Comparison of ENCODE assay signal across 1 cellular context in the genomic region with DNA sequence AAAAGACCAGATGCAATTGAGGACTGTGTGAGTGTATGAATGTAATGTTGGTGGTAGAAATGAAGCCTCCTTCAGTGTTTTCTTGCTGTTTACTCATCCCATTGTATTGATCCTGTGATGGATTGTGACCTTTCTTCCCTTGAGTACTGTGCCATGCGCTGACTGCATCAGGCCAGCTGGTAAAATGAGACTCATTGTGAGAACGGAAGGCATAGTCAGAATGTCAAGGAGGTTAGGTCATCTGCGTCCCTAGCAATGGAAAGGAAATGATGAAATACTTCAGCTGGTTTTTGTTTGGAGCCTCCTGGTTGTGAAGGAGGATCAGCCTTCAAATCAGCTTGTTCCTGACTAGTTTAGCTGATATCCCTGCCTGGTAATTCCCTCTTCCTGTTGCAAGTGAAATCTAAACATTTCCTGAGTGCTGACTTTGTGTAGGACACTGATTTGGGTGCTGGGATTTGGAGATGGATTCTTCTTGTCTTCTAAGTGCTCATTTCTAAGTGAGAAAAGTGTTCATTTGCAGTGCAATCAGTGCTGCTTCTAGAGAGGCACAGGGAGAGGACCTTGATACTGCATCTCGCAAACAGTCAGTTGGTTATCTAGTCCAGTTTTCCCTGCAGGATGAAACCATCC.
TF ChIP-seq lines count a peak whose summit lies in the region.

No MANE protein-coding gene starts in this region.

TF ChIP-seq in HEK293, 187 proteins besides CTCF, POLR2A, EP300 and RAD21 (continued from another document and continues in another):
- TF ChIP-seq, protein P1, sequence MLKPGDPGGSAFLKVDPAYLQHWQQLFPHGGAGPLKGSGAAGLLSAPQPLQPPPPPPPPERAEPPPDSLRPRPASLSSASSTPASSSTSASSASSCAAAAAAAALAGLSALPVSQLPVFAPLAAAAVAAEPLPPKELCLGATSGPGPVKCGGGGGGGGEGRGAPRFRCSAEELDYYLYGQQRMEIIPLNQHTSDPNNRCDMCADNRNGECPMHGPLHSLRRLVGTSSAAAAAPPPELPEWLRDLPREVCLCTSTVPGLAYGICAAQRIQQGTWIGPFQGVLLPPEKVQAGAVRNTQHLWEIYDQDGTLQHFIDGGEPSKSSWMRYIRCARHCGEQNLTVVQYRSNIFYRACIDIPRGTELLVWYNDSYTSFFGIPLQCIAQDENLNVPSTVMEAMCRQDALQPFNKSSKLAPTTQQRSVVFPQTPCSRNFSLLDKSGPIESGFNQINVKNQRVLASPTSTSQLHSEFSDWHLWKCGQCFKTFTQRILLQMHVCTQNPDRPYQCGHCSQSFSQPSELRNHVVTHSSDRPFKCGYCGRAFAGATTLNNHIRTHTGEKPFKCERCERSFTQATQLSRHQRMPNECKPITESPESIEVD (tag by site-specific recombination; IDR thresholded peaks at IDR 0.05), result no peak
- TF ChIP-seq, protein P2, sequence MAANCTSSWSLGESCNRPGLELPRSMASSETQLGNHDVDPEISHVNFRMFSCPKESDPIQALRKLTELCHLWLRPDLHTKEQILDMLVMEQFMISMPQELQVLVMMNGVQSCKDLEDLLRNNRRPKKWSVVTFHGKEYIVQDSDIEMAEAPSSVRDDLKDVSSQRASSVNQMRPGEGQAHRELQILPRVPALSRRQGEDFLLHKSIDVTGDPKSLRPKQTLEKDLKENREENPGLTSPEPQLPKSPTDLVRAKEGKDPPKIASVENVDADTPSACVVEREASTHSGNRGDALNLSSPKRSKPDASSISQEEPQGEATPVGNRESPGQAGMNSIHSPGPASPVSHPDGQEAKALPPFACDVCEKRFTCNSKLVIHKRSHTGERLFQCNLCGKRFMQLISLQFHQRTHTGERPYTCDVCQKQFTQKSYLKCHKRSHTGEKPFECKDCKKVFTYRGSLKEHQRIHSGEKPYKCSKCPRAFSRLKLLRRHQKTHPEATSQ (tag by site-specific recombination; IDR thresholded peaks at IDR 0.05), result no peak
- TF ChIP-seq ZNF274 (IDR thresholded peaks at IDR 0.05; ENCODE audit: low read length), result no peak
- TF ChIP-seq ZNF274 (tag by site-specific recombination; IDR thresholded peaks at IDR 0.05; ENCODE audit: borderline replicate concordance), result no peak
- TF ChIP-seq ZNF175 (tag by site-specific recombination; IDR thresholded peaks at IDR 0.05), result no peak
- TF ChIP-seq, protein P3, sequence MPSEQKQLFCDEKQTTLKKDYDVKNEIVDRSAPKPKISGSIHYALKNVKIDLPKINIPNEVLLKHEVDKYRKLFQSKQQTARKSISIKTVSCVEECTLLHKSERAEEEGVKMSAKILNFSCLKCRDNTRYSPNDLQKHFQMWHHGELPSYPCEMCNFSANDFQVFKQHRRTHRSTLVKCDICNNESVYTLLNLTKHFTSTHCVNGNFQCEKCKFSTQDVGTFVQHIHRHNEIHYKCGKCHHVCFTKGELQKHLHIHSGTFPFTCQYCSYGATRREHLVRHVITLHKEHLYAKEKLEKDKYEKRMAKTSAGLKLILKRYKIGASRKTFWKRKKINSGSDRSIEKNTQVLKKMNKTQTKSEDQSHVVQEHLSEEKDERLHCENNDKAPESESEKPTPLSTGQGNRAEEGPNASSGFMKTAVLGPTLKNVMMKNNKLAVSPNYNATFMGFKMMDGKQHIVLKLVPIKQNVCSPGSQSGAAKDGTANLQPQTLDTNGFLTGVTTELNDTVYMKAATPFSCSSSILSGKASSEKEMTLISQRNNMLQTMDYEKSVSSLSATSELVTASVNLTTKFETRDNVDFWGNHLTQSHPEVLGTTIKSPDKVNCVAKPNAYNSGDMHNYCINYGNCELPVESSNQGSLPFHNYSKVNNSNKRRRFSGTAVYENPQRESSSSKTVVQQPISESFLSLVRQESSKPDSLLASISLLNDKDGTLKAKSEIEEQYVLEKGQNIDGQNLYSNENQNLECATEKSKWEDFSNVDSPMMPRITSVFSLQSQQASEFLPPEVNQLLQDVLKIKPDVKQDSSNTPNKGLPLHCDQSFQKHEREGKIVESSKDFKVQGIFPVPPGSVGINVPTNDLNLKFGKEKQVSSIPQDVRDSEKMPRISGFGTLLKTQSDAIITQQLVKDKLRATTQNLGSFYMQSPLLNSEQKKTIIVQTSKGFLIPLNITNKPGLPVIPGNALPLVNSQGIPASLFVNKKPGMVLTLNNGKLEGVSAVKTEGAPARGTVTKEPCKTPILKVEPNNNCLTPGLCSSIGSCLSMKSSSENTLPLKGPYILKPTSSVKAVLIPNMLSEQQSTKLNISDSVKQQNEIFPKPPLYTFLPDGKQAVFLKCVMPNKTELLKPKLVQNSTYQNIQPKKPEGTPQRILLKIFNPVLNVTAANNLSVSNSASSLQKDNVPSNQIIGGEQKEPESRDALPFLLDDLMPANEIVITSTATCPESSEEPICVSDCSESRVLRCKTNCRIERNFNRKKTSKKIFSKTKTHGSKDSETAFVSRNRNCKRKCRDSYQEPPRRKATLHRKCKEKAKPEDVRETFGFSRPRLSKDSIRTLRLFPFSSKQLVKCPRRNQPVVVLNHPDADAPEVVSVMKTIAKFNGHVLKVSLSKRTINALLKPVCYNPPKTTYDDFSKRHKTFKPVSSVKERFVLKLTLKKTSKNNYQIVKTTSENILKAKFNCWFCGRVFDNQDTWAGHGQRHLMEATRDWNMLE (tag by site-specific recombination; conservative IDR thresholded peaks at IDR 0.05; ENCODE audit: low read depth), result peak; percentile 68
- TF ChIP-seq ZNF423 (tag by site-specific recombination; IDR thresholded peaks at IDR 0.05), result no peak
- no peak for TF ChIP-seq ZNF138 (tag by site-specific recombination; IDR thresholded peaks at IDR 0.05; ENCODE audit: borderline replicate concordance)
- peak; percentile 78 for TF ChIP-seq ZNF600 (tag by site-specific recombination; IDR thresholded peaks at IDR 0.05)
- TF ChIP-seq, protein P4, sequence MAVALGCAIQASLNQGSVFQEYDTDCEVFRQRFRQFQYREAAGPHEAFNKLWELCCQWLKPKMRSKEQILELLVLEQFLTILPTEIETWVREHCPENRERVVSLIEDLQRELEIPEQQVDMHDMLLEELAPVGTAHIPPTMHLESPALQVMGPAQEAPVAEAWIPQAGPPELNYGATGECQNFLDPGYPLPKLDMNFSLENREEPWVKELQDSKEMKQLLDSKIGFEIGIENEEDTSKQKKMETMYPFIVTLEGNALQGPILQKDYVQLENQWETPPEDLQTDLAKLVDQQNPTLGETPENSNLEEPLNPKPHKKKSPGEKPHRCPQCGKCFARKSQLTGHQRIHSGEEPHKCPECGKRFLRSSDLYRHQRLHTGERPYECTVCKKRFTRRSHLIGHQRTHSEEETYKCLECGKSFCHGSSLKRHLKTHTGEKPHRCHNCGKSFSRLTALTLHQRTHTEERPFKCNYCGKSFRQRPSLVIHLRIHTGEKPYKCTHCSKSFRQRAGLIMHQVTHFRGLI (tag by site-specific recombination; IDR thresholded peaks at IDR 0.05), result no peak
- peak; percentile 52; the same call in 1 of the 2 replicates for TF ChIP-seq ZNF366 (tag by site-specific recombination; conservative IDR thresholded peaks at IDR 0.05)
- TF ChIP-seq HOXD13 (CRISPR knock-in tag; IDR thresholded peaks at IDR 0.05; ENCODE audit: borderline replicate concordance), result no peak
- TF ChIP-seq, protein P5, sequence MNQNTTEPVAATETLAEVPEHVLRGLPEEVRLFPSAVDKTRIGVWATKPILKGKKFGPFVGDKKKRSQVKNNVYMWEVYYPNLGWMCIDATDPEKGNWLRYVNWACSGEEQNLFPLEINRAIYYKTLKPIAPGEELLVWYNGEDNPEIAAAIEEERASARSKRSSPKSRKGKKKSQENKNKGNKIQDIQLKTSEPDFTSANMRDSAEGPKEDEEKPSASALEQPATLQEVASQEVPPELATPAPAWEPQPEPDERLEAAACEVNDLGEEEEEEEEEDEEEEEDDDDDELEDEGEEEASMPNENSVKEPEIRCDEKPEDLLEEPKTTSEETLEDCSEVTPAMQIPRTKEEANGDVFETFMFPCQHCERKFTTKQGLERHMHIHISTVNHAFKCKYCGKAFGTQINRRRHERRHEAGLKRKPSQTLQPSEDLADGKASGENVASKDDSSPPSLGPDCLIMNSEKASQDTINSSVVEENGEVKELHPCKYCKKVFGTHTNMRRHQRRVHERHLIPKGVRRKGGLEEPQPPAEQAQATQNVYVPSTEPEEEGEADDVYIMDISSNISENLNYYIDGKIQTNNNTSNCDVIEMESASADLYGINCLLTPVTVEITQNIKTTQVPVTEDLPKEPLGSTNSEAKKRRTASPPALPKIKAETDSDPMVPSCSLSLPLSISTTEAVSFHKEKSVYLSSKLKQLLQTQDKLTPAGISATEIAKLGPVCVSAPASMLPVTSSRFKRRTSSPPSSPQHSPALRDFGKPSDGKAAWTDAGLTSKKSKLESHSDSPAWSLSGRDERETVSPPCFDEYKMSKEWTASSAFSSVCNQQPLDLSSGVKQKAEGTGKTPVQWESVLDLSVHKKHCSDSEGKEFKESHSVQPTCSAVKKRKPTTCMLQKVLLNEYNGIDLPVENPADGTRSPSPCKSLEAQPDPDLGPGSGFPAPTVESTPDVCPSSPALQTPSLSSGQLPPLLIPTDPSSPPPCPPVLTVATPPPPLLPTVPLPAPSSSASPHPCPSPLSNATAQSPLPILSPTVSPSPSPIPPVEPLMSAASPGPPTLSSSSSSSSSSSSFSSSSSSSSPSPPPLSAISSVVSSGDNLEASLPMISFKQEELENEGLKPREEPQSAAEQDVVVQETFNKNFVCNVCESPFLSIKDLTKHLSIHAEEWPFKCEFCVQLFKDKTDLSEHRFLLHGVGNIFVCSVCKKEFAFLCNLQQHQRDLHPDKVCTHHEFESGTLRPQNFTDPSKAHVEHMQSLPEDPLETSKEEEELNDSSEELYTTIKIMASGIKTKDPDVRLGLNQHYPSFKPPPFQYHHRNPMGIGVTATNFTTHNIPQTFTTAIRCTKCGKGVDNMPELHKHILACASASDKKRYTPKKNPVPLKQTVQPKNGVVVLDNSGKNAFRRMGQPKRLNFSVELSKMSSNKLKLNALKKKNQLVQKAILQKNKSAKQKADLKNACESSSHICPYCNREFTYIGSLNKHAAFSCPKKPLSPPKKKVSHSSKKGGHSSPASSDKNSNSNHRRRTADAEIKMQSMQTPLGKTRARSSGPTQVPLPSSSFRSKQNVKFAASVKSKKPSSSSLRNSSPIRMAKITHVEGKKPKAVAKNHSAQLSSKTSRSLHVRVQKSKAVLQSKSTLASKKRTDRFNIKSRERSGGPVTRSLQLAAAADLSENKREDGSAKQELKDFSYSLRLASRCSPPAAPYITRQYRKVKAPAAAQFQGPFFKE (tag by site-specific recombination; IDR thresholded peaks at IDR 0.05; ENCODE audit: borderline replicate concordance), result no peak
- TF ChIP-seq, protein P6, sequence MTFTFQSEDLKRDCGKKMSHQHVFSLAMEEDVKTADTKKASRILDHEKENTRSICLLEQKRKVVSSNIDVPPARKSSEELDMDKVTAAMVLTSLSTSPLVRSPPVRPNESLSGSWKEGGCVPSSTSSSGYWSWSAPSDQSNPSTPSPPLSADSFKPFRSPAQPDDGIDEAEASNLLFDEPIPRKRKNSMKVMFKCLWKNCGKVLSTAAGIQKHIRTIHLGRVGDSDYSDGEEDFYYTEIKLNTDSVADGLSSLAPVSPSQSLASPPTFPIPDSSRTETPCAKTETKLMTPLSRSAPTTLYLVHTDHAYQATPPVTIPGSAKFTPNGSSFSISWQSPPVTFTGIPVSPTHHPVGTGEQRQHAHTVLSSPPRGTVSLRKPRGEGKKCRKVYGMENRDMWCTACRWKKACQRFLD (tag by site-specific recombination; IDR thresholded peaks at IDR 0.05), result no peak
- peak; percentile 45; the same call in 1 of the 2 replicates for TF ChIP-seq ZNF660 (tag by site-specific recombination; IDR thresholded peaks at IDR 0.05)
- TF ChIP-seq ZNF48 (tag by site-specific recombination; IDR thresholded peaks at IDR 0.05), result no peak
- no peak for TF ChIP-seq ZSCAN16 (tag by site-specific recombination; IDR thresholded peaks at IDR 0.05)
- peak; percentile 85 for TF ChIP-seq ZBTB21 (tag by site-specific recombination; IDR thresholded peaks at IDR 0.05)
- TF ChIP-seq, protein P7, sequence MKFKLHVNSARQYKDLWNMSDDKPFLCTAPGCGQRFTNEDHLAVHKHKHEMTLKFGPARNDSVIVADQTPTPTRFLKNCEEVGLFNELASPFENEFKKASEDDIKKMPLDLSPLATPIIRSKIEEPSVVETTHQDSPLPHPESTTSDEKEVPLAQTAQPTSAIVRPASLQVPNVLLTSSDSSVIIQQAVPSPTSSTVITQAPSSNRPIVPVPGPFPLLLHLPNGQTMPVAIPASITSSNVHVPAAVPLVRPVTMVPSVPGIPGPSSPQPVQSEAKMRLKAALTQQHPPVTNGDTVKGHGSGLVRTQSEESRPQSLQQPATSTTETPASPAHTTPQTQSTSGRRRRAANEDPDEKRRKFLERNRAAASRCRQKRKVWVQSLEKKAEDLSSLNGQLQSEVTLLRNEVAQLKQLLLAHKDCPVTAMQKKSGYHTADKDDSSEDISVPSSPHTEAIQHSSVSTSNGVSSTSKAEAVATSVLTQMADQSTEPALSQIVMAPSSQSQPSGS (tag by site-specific recombination; IDR thresholded peaks at IDR 0.05; ENCODE audit: low read depth), result peak; percentile 62; the same call in 1 of the 2 replicates
- no peak for TF ChIP-seq YY1 (tag by site-specific recombination; IDR thresholded peaks at IDR 0.05)
- TF ChIP-seq ZNF324 (tag by site-specific recombination; IDR thresholded peaks at IDR 0.05), result peak; percentile 24; the same call in 1 of the 2 replicates
- no peak for TF ChIP-seq ZNF37A (tag by site-specific recombination; IDR thresholded peaks at IDR 0.05)
- TF ChIP-seq ZNF112 (tag by site-specific recombination; IDR thresholded peaks at IDR 0.05), result no peak
- no peak for TF ChIP-seq ZNF837 (tag by site-specific recombination; IDR thresholded peaks at IDR 0.05)
- no peak for TF ChIP-seq KLF9 (tag by site-specific recombination; IDR thresholded peaks at IDR 0.05; ENCODE audit: low read depth)
- no peak for TF ChIP-seq ZNF157 (tag by site-specific recombination; IDR thresholded peaks at IDR 0.05)
- no peak for TF ChIP-seq ZBTB1 (tag by site-specific recombination; IDR thresholded peaks at IDR 0.05)
- no peak for TF ChIP-seq ZNF302 (tag by site-specific recombination; IDR thresholded peaks at IDR 0.05; ENCODE audit: low read depth)
- TF ChIP-seq ZEB2 (tag by site-specific recombination; IDR thresholded peaks at IDR 0.05), result peak; percentile 55; the same call in 1 of the 2 replicates
- no peak for TF ChIP-seq ZNF292 (tag by site-specific recombination; IDR thresholded peaks at IDR 0.05; ENCODE audit: borderline replicate concordance, low read depth)
- TF ChIP-seq ZNF311 (tag by site-specific recombination; IDR thresholded peaks at IDR 0.05; ENCODE audit: borderline replicate concordance), result no peak
- no peak for TF ChIP-seq ZNF133 (tag by site-specific recombination; IDR thresholded peaks at IDR 0.05)
- no peak for TF ChIP-seq ZIC2 (tag by site-specific recombination; IDR thresholded peaks at IDR 0.05)
- TF ChIP-seq, protein P8, sequence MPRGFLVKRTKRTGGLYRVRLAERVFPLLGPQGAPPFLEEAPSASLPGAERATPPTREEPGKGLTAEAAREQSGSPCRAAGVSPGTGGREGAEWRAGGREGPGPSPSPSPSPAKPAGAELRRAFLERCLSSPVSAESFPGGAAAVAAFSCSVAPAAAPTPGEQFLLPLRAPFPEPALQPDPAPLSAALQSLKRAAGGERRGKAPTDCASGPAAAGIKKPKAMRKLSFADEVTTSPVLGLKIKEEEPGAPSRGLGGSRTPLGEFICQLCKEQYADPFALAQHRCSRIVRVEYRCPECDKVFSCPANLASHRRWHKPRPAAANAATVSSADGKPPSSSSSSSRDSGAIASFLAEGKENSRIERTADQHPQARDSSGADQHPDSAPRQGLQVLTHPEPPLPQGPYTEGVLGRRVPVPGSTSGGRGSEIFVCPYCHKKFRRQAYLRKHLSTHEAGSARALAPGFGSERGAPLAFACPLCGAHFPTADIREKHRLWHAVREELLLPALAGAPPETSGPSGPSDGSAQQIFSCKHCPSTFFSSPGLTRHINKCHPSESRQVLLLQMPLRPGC (tag by site-specific recombination; IDR thresholded peaks at IDR 0.05), result peak; percentile 88
- TF ChIP-seq SETDB1 (IDR thresholded peaks at IDR 0.05; ENCODE audit: insufficient read length, low read length), result no peak
- TF ChIP-seq SP3 (tag by site-specific recombination; IDR thresholded peaks at IDR 0.05), result peak; percentile 25; the same call in 1 of the 2 replicates
- no peak for TF ChIP-seq ZNF529 (tag by site-specific recombination; IDR thresholded peaks at IDR 0.05; ENCODE audit: insufficient replicate concordance)
